Comparison of ENCODE assay signal across 20 cellular contexts in genomic region chr19:3766520-3766919, GRCh38. TPM values are rescaled to one million over a fixed set of nuclear protein-coding genes. Genes with fewer than 3 reads are reported as not detected.
A peak's percentile ranks its signal among the peaks of the same experiment; 100 is the strongest.
DNase-seq lines count a peak whose midpoint lies in the region; ATAC-seq and TF ChIP-seq lines count a peak whose summit lies in the region.
"Had no signal": no experiment of that assay in that cellular context is flagged by ENCODE, and none has a peak within 500 bp of the region (broad histone marks: within the 10 kb centered on the region; RNA-seq: fewer than 3 reads in every experiment).

No MANE protein-coding gene starts in this region.

- no peak overlapping the region for H3K4me3 ChIP-seq in neutrophil (ENCODE audit: low read depth in 1 of 2, low read length in 1 of 2)
- H3K4me3 ChIP-seq: adrenal gland, gastrocnemius medialis, HAP-1, lung, right lobe of liver, upper lobe of right lung had no signal

- H3K36me3 Mint-ChIP-seq in activated CD4-positive, alpha-beta T cell treated with anti-CD3 and anti-CD28 coated beads for 36 hours (ENCODE audit: low read depth), result peaks cover 14% of the 10 kb centered on the region
- peaks cover 24% of the 10 kb centered on the region for H3K36me3 Mint-ChIP-seq in activated T-helper 17 cell treated with anti-CD3 and anti-CD28 coated beads, Interleukin-2, amount 50 U/mL, for 72 hours (ENCODE audit: low read depth)

- H3K27ac Mint-ChIP-seq in activated CD4-positive, alpha-beta T cell treated with anti-CD3 and anti-CD28 coated beads for 36 hours, result peak overlapping the region; percentile 55
- peak overlapping the region; percentile 90 for H3K27ac Mint-ChIP-seq in activated T-helper 17 cell treated with anti-CD3 and anti-CD28 coated beads, Interleukin-2, amount 50 U/mL, for 72 hours

- CTCF ChIA-PET in activated CD4-positive, alpha-beta T cell treated with anti-CD3 and anti-CD28 coated beads for 36 hours (lab: Charles Lee), result no interaction called here

- H3K27ac ChIP-seq in neutrophil, result peak overlapping the region; percentile 38
- H3K27ac ChIP-seq: adrenal gland, gastrocnemius medialis, right lobe of liver, upper lobe of right lung had no signal

- POLR2A ChIA-PET in activated CD4-positive, alpha-beta T cell treated with anti-CD3 and anti-CD28 coated beads for 36 hours (lab: Charles Lee), result no interaction called here

- no peaks in the 10 kb centered on the region for H3K27me3 Mint-ChIP-seq in activated CD4-positive, alpha-beta T cell treated with anti-CD3 and anti-CD28 coated beads for 36 hours
- no peaks in the 10 kb centered on the region for H3K27me3 Mint-ChIP-seq in activated T-helper 17 cell treated with anti-CD3 and anti-CD28 coated beads, Interleukin-2, amount 50 U/mL, for 72 hours

- H3K9me3 ChIP-seq in neutrophil, result no peaks in the 10 kb centered on the region
- H3K9me3 ChIP-seq: adrenal gland, gastrocnemius medialis, HAP-1, right lobe of liver, upper lobe of right lung had no signal

- no peak for TF ChIP-seq CTCF in neutrophil (IDR thresholded peaks at IDR 0.05)

- no peak overlapping the region for H3K4me3 Mint-ChIP-seq in activated CD4-positive, alpha-beta T cell treated with anti-CD3 and anti-CD28 coated beads for 36 hours
- peak overlapping the region; percentile 50 for H3K4me3 Mint-ChIP-seq in activated T-helper 17 cell treated with anti-CD3 and anti-CD28 coated beads, Interleukin-2, amount 50 U/mL, for 72 hours

- DNase-seq in activated CD4-positive, alpha-beta T cell treated with anti-CD3 and anti-CD28 coated beads for 36 hours, result no peak
- DNase-seq in activated CD4-positive, alpha-beta T cell treated with anti-CD3 and anti-CD28 coated beads, Interleukin-2, amount 50 U/mL, for 1 hour, result no peak
- no peak for DNase-seq in NCI-H774 (lab: John Stamatoyannopoulos, UW)
- DNase-seq: activated CD4-positive, alpha-beta T cell treated with anti-CD3 and anti-CD28 coated beads, Interleukin-2, amount 50 U/mL, for 48 hours; adrenal gland; cerebellar nuclear complex; gastrocnemius medialis; KG1; NCI-H1436; NCI-H2227 treated with DMSO at 0.1 percent for 48 hours; occipital lobe; right lobe of liver; SHP77 treated with DMSO at 0.1 percent for 48 hours; T-helper 9 cell; upper lobe of right lung had no signal

- no peak for ATAC-seq in activated CD4-positive, alpha-beta T cell treated with anti-CD3 and anti-CD28 coated beads for 36 hours
- ATAC-seq in activated T-helper 17 cell treated with anti-CD3 and anti-CD28 coated beads, Interleukin-2, amount 50 U/mL, for 72 hours (replicated peaks), result no peak
- ATAC-seq in GM19467 (IDR thresholded peaks at IDR 0.05; ENCODE audit: unreplicated experiment), result no peak
- ATAC-seq: gastrocnemius medialis, right lobe of liver, upper lobe of right lung had no signal

- no peaks in the 10 kb centered on the region for H3K27me3 ChIP-seq in neutrophil
- H3K27me3 ChIP-seq: adrenal gland, gastrocnemius medialis, right lobe of liver, upper lobe of right lung had no signal

- H3K4me1 Mint-ChIP-seq in activated CD4-positive, alpha-beta T cell treated with anti-CD3 and anti-CD28 coated beads for 36 hours, result peaks cover 17% of the 10 kb centered on the region
- H3K4me1 Mint-ChIP-seq in activated T-helper 17 cell treated with anti-CD3 and anti-CD28 coated beads, Interleukin-2, amount 50 U/mL, for 72 hours, result peaks cover 13% of the 10 kb centered on the region

- no peaks in the 10 kb centered on the region for H3K9me3 Mint-ChIP-seq in activated CD4-positive, alpha-beta T cell treated with anti-CD3 and anti-CD28 coated beads for 36 hours (ENCODE audit: low read depth)
- no peaks in the 10 kb centered on the region for H3K9me3 Mint-ChIP-seq in activated T-helper 17 cell treated with anti-CD3 and anti-CD28 coated beads, Interleukin-2, amount 50 U/mL, for 72 hours

- H3K4me1 ChIP-seq in neutrophil (ENCODE audit: control insufficient read depth in 1 of 2, insufficient read depth in 1 of 2, low read depth in 1 of 2, low read length in 1 of 2), result peaks cover 18 to 27% of the 10 kb centered on the region in 2 experiments

- H3K36me3 ChIP-seq in neutrophil, result peaks cover 25% of the 10 kb centered on the region

- intact Hi-C loops in activated CD4-positive, alpha-beta T cell treated with anti-CD3 and anti-CD28 coated beads for 36 hours (cut with DNase I, micrococcal nuclease), result no loop called here

RNA-seq across cellular contexts. Expression of gene MRPL54, which starts 4.0 kb away (rescaled TPM):
- total RNA-seq in activated CD4-positive, alpha-beta T cell treated with anti-CD3 and anti-CD28 coated beads for 36 hours, result 10 to 100 TPM; 54.8 to 63.9 TPM
- total RNA-seq in activated T-helper 17 cell treated with anti-CD3 and anti-CD28 coated beads, Interleukin-2, amount 50 U/mL, for 72 hours, result 10 to 100 TPM; 25.5 to 57.2 TPM

RNA-seq across cellular contexts. Expression of gene APBA3, which starts 5.0 kb away (rescaled TPM):
- 10 to 100 TPM; 29.8 to 37.1 TPM for total RNA-seq in activated CD4-positive, alpha-beta T cell treated with anti-CD3 and anti-CD28 coated beads for 36 hours
- total RNA-seq in activated T-helper 17 cell treated with anti-CD3 and anti-CD28 coated beads, Interleukin-2, amount 50 U/mL, for 72 hours, result 10 to 100 TPM; 49.3 to 75.0 TPM

RNA-seq across cellular contexts. Expression of gene RAX2, which starts 5.5 kb away (rescaled TPM):
- total RNA-seq in activated CD4-positive, alpha-beta T cell treated with anti-CD3 and anti-CD28 coated beads for 36 hours, result not detected
- total RNA-seq in activated T-helper 17 cell treated with anti-CD3 and anti-CD28 coated beads, Interleukin-2, amount 50 U/mL, for 72 hours, result not detected
- total RNA-seq: adrenal gland, gastrocnemius medialis, lung, occipital lobe, right lobe of liver, upper lobe of right lung had no signal

RNA-seq across cellular contexts. Expression of gene MATK, which starts 19.7 kb away (rescaled TPM):
- 10 to 100 TPM; 24.3 to 30.1 TPM for total RNA-seq in activated CD4-positive, alpha-beta T cell treated with anti-CD3 and anti-CD28 coated beads for 36 hours
- total RNA-seq in activated T-helper 17 cell treated with anti-CD3 and anti-CD28 coated beads, Interleukin-2, amount 50 U/mL, for 72 hours, result 10 to 100 TPM; 14.8 to 17.1 TPM

RNA-seq across cellular contexts. Expression of gene TJP3, which starts 58.3 kb away (rescaled TPM):
- total RNA-seq in activated CD4-positive, alpha-beta T cell treated with anti-CD3 and anti-CD28 coated beads for 36 hours, result 1 to 10 TPM; 1.0 to 2.7 TPM
- 1 to 10 TPM; 1.5 to 8.6 TPM for total RNA-seq in activated T-helper 17 cell treated with anti-CD3 and anti-CD28 coated beads, Interleukin-2, amount 50 U/mL, for 72 hours
- total RNA-seq: occipital lobe had no signal
